In genomic region chr1:156608981-156609380, GRCh38 we compare ENCODE assay signal across 10 cellular contexts. TPM values are rescaled to one million over a fixed set of nuclear protein-coding genes. Genes with fewer than 3 reads are reported as not detected.
DNase-seq lines count a peak whose midpoint lies in the region; ATAC-seq and TF ChIP-seq lines count a peak whose summit lies in the region.
"Had no signal": no experiment of that assay in that cellular context is flagged by ENCODE, and none has a peak within 500 bp of the region (broad histone marks: within the 10 kb centered on the region; RNA-seq: fewer than 3 reads in every experiment).

No MANE protein-coding gene starts in this region.

- no peaks in the 10 kb centered on the region for H3K9me3 Mint-ChIP-seq in activated naive CD8-positive, alpha-beta T cell treated with anti-CD3 and anti-CD28 coated beads, Interleukin-2, amount 50 U/mL, for 24 hours
- H3K9me3 Mint-ChIP-seq: immature natural killer cell had no signal

- H3K36me3 Mint-ChIP-seq in activated naive CD8-positive, alpha-beta T cell treated with anti-CD3 and anti-CD28 coated beads, Interleukin-2, amount 50 U/mL, for 24 hours (ENCODE audit: low read depth) = no peaks in the 10 kb centered on the region

- no peaks in the 10 kb centered on the region for H3K36me3 ChIP-seq in transverse colon

- DNase-seq in GDM1 (lab: John Stamatoyannopoulos, UW) (peak; percentile 26), Kasumi-1 (lab: John Stamatoyannopoulos, UW) (peak; percentile 41 to 58), left kidney (ENCODE audit: low read depth, low spot score) (peak; percentile 63), transverse colon (peak; percentile 43), NCI-H524 treated with DMSO at 0.1 percent for 48 hours (lab: John Stamatoyannopoulos, UW) (no peak)
- DNase-seq in activated naive CD8-positive, alpha-beta T cell treated with anti-CD3 and anti-CD28 coated beads, Interleukin-2, amount 50 U/mL, for 24 hours = peak; percentile 63

- 33 to 76% methylated on average over 3 to 6 of the region's 6 CpGs for WGBS in transverse colon (ENCODE audit: low coverage in 1 of 2), 2 donors

- no peak for TF ChIP-seq POLR2A in transverse colon (IDR thresholded peaks at IDR 0.05)

- H3K9me3 ChIP-seq in transverse colon = no peaks in the 10 kb centered on the region

- peak; percentile 88 for ATAC-seq in SK-N-SH treated with all-trans-retinoic acid at 6 μM for 48 hours
- ATAC-seq in activated naive CD8-positive, alpha-beta T cell treated with anti-CD3 and anti-CD28 coated beads, Interleukin-2, amount 50 U/mL, for 24 hours = peak; percentile 69
- no peak for ATAC-seq in GM21526 (IDR thresholded peaks at IDR 0.05; ENCODE audit: low FRiP score, unreplicated experiment)

- H3K27me3 Mint-ChIP-seq in activated naive CD8-positive, alpha-beta T cell treated with anti-CD3 and anti-CD28 coated beads, Interleukin-2, amount 50 U/mL, for 24 hours = peaks cover 16% of the 10 kb centered on the region

- in situ Hi-C loops in transverse colon (cut with MboI; ENCODE audit: low pct_ligation_motif_present in 1 of 4, low pct_unique_long_range_greater_than_20kb in 1 of 4, low sequenced_read_pairs in 3 of 4) = loop anchor here (5.0 to 25.0 kb wide), 4 partner anchors 134 to 222 kb away; no protein-coding TSS in a partner anchor

- H3K27ac ChIP-seq in transverse colon = no peak overlapping the region

- TF ChIP-seq CTCF in transverse colon (IDR thresholded peaks at IDR 0.05) = peak; percentile 29 to 64 (median 54)

- H3K4me3 ChIP-seq in transverse colon = no peak overlapping the region

- no peak overlapping the region for H3K4me3 Mint-ChIP-seq in activated naive CD8-positive, alpha-beta T cell treated with anti-CD3 and anti-CD28 coated beads, Interleukin-2, amount 50 U/mL, for 24 hours
- H3K4me3 Mint-ChIP-seq: immature natural killer cell had no signal

- H3K27ac Mint-ChIP-seq in activated naive CD8-positive, alpha-beta T cell treated with anti-CD3 and anti-CD28 coated beads, Interleukin-2, amount 50 U/mL, for 24 hours = no peak overlapping the region
- H3K27ac Mint-ChIP-seq: immature natural killer cell had no signal

- H3K4me1 ChIP-seq in transverse colon = peaks cover 0 to 3% (median 0%) of the 10 kb centered on the region in 4 donors

- no peak for TF ChIP-seq EP300 in transverse colon (IDR thresholded peaks at IDR 0.05; ENCODE audit: low read depth)

- H3K4me1 Mint-ChIP-seq in activated naive CD8-positive, alpha-beta T cell treated with anti-CD3 and anti-CD28 coated beads, Interleukin-2, amount 50 U/mL, for 24 hours = peaks cover 12% of the 10 kb centered on the region

- intact Hi-C loops in transverse colon (cut with DNase I; ENCODE audit: low total_unique reads) = no loop called here

- H3K27me3 ChIP-seq in transverse colon = peaks cover 34% of the 10 kb centered on the region

TF ChIP-seq in SK-N-SH treated with all-trans-retinoic acid at 6 μM for 48 hours, 23 proteins besides CTCF, POLR2A, EP300 and RAD21:
- TF ChIP-seq ARNTL (CRISPR knock-in tag; IDR thresholded peaks at IDR 0.05; ENCODE audit: borderline replicate concordance, low read depth) = no peak
- TF ChIP-seq ZNF8 (CRISPR knock-in tag; IDR thresholded peaks at IDR 0.05) = no peak
- TF ChIP-seq ZFP30 (CRISPR knock-in tag; IDR thresholded peaks at IDR 0.05) = no peak
- no peak for TF ChIP-seq PATZ1 (CRISPR knock-in tag; IDR thresholded peaks at IDR 0.05; ENCODE audit: borderline replicate concordance)
- TF ChIP-seq ZFP3 (CRISPR knock-in tag; IDR thresholded peaks at IDR 0.05) = no peak
- no peak for TF ChIP-seq TSHZ2 (CRISPR knock-in tag; IDR thresholded peaks at IDR 0.05)
- no peak for TF ChIP-seq SNAI2 (CRISPR knock-in tag; IDR thresholded peaks at IDR 0.05)
- no peak for TF ChIP-seq PPARA (CRISPR knock-in tag; IDR thresholded peaks at IDR 0.05; ENCODE audit: borderline replicate concordance)
- TF ChIP-seq ZNF70 (CRISPR knock-in tag; IDR thresholded peaks at IDR 0.05) = no peak
- no peak for TF ChIP-seq TCF4 (CRISPR knock-in tag; IDR thresholded peaks at IDR 0.05; ENCODE audit: borderline replicate concordance)
- no peak for TF ChIP-seq CSDC2 (CRISPR knock-in tag; IDR thresholded peaks at IDR 0.05)
- no peak for TF ChIP-seq CREB5 (CRISPR knock-in tag; IDR thresholded peaks at IDR 0.05; ENCODE audit: low read depth)
- TF ChIP-seq OSR1 (CRISPR knock-in tag; IDR thresholded peaks at IDR 0.05) = no peak
- TF ChIP-seq CSRNP3 (CRISPR knock-in tag; IDR thresholded peaks at IDR 0.05) = no peak

RNA-seq across cellular contexts. Expression of gene GPATCH4, which starts 7.7 kb away (rescaled TPM):
- 100 to 1,000 TPM in 1 of 4 donors, 10 to 100 TPM in 3; 12.4 to 113 (median 28.9) TPM for total RNA-seq in transverse colon

RNA-seq across cellular contexts. Expression of gene HAPLN2, which starts 10.2 kb away (rescaled TPM):
- total RNA-seq in transverse colon = 1 to 10 TPM in 1 of 4 donors, under 1 TPM in 1, not detected in 2; 0.55 to 1.9 TPM
- total RNA-seq: M059J had no signal

RNA-seq across cellular contexts. Expression of gene NAXE, which starts 17.4 kb away (rescaled TPM):
- 100 to 1,000 TPM in 1 of 4 donors, 10 to 100 TPM in 3; 25.1 to 104 (median 77.5) TPM for total RNA-seq in transverse colon

RNA-seq across cellular contexts. Expression of gene TTC24, which starts 29.5 kb away (rescaled TPM):
- total RNA-seq in transverse colon = not detected
- total RNA-seq: M059J had no signal

RNA-seq across cellular contexts. Expression of gene BCAN, which starts 32.9 kb away (rescaled TPM):
- total RNA-seq in transverse colon = under 1 TPM in 2 of 4 donors, not detected in 2; 0.55 to 0.95 TPM
- total RNA-seq: M059J had no signal
